Comparison of ENCODE assay signal across 1 cellular context in the genomic region with DNA sequence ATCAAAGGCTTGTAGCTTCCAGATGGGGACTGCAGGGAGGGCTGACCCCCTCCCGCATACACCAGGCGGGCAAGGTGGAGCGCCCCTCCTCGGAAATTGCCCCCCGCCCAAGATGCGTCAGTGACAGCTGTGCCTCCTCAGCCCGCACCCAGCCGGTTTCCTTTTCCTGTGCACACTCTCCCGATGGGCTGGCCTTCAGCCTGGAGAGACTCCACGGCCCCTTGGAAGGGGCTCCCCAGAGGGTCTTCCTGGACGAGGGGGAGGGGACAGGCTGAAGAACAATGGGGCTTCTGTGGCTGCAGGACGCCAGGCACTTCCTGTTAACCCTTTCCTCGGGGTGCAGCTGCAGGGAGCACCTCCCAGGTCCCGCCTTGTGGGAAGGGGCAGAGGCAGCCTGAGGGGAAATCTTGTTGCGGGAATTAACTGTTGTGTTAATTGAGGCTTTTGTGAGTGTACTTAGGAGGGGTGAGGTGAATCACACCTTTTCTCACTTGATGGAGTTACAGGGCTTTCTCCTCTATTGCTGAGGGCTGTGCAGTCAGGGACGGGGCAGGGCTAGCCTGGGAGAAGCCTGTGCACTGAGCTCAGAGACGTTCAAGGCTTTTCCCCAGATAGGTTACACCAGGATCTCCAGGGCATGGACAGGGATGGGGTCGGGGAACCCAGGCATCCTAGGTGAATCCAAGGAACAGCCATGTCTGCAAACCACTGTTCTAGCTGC.
TF ChIP-seq lines count a peak whose summit lies in the region.

No MANE protein-coding gene starts in this region.

TF ChIP-seq in HepG2, 621 proteins besides CTCF, POLR2A, EP300 and RAD21 (continued from another document and continues in another):
- TF ChIP-seq, protein P1, sequence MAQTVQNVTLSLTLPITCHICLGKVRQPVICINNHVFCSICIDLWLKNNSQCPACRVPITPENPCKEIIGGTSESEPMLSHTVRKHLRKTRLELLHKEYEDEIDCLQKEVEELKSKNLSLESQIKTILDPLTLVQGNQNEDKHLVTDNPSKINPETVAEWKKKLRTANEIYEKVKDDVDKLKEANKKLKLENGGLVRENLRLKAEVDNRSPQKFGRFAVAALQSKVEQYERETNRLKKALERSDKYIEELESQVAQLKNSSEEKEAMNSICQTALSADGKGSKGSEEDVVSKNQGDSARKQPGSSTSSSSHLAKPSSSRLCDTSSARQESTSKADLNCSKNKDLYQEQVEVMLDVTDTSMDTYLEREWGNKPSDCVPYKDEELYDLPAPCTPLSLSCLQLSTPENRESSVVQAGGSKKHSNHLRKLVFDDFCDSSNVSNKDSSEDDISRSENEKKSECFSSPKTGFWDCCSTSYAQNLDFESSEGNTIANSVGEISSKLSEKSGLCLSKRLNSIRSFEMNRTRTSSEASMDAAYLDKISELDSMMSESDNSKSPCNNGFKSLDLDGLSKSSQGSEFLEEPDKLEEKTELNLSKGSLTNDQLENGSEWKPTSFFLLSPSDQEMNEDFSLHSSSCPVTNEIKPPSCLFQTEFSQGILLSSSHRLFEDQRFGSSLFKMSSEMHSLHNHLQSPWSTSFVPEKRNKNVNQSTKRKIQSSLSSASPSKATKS (CRISPR knock-in tag; IDR thresholded peaks at IDR 0.05): no peak
- TF ChIP-seq ZNF496 (CRISPR knock-in tag; IDR thresholded peaks at IDR 0.05; ENCODE audit: insufficient replicate concordance) (no peak), MED1 (CRISPR knock-in tag; IDR thresholded peaks at IDR 0.05) (peak; percentile 90), TOPORS (CRISPR knock-in tag; IDR thresholded peaks at IDR 0.05) (no peak), ZNF567 (CRISPR knock-in tag; IDR thresholded peaks at IDR 0.05; ENCODE audit: borderline replicate concordance) (no peak), BHLHE40 (IDR thresholded peaks at IDR 0.05; ENCODE audit: low read length) (no peak), TOE1 (CRISPR knock-in tag; IDR thresholded peaks at IDR 0.05) (no peak), ZNF138 (CRISPR knock-in tag; IDR thresholded peaks at IDR 0.05; ENCODE audit: low read depth) (no peak), ZNF510 (CRISPR knock-in tag; IDR thresholded peaks at IDR 0.05; ENCODE audit: low read depth) (no peak), TBX3 (IDR thresholded peaks at IDR 0.05; ENCODE audit: borderline replicate concordance) (no peak), ZNF484 (CRISPR knock-in tag; IDR thresholded peaks at IDR 0.05; ENCODE audit: borderline replicate concordance, low read depth) (no peak), ZSCAN12 (CRISPR knock-in tag; IDR thresholded peaks at IDR 0.05) (no peak), ZNF598 (CRISPR knock-in tag; IDR thresholded peaks at IDR 0.05; ENCODE audit: borderline replicate concordance) (no peak; the same call in 1 of the 2 replicates), ZNF569 (CRISPR knock-in tag; IDR thresholded peaks at IDR 0.05; ENCODE audit: borderline replicate concordance) (no peak), PRMT3 (CRISPR knock-in tag; IDR thresholded peaks at IDR 0.05; ENCODE audit: borderline replicate concordance, low read depth) (no peak), PHF21A (CRISPR knock-in tag; IDR thresholded peaks at IDR 0.05) (peak; percentile 92), MZF1 (CRISPR knock-in tag; IDR thresholded peaks at IDR 0.05; ENCODE audit: borderline replicate concordance) (no peak), NCOR1 (IDR thresholded peaks at IDR 0.05; ENCODE audit: borderline replicate concordance, low read length) (peak; percentile 60; the same call in 1 of the 2 replicates), ZBTB7B (CRISPR knock-in tag; IDR thresholded peaks at IDR 0.05) (peak; percentile 100), PRPF4 (IDR thresholded peaks at IDR 0.05; ENCODE audit: low read depth, low read length, poor library complexity, severe bottlenecking) (peak; percentile 58), ZNF382 (CRISPR knock-in tag; IDR thresholded peaks at IDR 0.05; ENCODE audit: borderline replicate concordance) (no peak), HMGA1 (CRISPR knock-in tag; conservative IDR thresholded peaks at IDR 0.05) (no peak), PAWR (CRISPR knock-in tag; IDR thresholded peaks at IDR 0.05; ENCODE audit: borderline replicate concordance) (no peak)
- TF ChIP-seq, protein P2, sequence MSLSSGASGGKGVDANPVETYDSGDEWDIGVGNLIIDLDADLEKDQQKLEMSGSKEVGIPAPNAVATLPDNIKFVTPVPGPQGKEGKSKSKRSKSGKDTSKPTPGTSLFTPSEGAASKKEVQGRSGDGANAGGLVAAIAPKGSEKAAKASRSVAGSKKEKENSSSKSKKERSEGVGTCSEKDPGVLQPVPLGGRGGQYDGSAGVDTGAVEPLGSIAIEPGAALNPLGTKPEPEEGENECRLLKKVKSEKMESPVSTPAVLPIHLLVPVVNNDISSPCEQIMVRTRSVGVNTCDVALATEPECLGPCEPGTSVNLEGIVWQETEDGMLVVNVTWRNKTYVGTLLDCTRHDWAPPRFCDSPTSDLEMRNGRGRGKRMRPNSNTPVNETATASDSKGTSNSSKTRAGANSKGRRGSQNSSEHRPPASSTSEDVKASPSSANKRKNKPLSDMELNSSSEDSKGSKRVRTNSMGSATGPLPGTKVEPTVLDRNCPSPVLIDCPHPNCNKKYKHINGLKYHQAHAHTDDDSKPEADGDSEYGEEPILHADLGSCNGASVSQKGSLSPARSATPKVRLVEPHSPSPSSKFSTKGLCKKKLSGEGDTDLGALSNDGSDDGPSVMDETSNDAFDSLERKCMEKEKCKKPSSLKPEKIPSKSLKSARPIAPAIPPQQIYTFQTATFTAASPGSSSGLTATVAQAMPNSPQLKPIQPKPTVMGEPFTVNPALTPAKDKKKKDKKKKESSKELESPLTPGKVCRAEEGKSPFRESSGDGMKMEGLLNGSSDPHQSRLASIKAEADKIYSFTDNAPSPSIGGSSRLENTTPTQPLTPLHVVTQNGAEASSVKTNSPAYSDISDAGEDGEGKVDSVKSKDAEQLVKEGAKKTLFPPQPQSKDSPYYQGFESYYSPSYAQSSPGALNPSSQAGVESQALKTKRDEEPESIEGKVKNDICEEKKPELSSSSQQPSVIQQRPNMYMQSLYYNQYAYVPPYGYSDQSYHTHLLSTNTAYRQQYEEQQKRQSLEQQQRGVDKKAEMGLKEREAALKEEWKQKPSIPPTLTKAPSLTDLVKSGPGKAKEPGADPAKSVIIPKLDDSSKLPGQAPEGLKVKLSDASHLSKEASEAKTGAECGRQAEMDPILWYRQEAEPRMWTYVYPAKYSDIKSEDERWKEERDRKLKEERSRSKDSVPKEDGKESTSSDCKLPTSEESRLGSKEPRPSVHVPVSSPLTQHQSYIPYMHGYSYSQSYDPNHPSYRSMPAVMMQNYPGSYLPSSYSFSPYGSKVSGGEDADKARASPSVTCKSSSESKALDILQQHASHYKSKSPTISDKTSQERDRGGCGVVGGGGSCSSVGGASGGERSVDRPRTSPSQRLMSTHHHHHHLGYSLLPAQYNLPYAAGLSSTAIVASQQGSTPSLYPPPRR (CRISPR knock-in tag; IDR thresholded peaks at IDR 0.05; ENCODE audit: borderline replicate concordance): peak; percentile 25; the same call in 1 of the 2 replicates
- TF ChIP-seq, protein P3, sequence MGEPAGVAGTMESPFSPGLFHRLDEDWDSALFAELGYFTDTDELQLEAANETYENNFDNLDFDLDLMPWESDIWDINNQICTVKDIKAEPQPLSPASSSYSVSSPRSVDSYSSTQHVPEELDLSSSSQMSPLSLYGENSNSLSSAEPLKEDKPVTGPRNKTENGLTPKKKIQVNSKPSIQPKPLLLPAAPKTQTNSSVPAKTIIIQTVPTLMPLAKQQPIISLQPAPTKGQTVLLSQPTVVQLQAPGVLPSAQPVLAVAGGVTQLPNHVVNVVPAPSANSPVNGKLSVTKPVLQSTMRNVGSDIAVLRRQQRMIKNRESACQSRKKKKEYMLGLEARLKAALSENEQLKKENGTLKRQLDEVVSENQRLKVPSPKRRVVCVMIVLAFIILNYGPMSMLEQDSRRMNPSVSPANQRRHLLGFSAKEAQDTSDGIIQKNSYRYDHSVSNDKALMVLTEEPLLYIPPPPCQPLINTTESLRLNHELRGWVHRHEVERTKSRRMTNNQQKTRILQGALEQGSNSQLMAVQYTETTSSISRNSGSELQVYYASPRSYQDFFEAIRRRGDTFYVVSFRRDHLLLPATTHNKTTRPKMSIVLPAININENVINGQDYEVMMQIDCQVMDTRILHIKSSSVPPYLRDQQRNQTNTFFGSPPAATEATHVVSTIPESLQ (CRISPR knock-in tag; conservative IDR thresholded peaks at IDR 0.05): no peak
- TF ChIP-seq, protein P4, sequence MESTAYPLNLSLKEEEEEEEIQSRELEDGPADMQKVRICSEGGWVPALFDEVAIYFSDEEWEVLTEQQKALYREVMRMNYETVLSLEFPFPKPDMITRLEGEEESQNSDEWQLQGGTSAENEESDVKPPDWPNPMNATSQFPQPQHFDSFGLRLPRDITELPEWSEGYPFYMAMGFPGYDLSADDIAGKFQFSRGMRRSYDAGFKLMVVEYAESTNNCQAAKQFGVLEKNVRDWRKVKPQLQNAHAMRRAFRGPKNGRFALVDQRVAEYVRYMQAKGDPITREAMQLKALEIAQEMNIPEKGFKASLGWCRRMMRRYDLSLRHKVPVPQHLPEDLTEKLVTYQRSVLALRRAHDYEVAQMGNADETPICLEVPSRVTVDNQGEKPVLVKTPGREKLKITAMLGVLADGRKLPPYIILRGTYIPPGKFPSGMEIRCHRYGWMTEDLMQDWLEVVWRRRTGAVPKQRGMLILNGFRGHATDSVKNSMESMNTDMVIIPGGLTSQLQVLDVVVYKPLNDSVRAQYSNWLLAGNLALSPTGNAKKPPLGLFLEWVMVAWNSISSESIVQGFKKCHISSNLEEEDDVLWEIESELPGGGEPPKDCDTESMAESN (CRISPR knock-in tag; conservative IDR thresholded peaks at IDR 0.05): peak; percentile 75; the same call in 1 of the 2 replicates
- TF ChIP-seq, protein P5, sequence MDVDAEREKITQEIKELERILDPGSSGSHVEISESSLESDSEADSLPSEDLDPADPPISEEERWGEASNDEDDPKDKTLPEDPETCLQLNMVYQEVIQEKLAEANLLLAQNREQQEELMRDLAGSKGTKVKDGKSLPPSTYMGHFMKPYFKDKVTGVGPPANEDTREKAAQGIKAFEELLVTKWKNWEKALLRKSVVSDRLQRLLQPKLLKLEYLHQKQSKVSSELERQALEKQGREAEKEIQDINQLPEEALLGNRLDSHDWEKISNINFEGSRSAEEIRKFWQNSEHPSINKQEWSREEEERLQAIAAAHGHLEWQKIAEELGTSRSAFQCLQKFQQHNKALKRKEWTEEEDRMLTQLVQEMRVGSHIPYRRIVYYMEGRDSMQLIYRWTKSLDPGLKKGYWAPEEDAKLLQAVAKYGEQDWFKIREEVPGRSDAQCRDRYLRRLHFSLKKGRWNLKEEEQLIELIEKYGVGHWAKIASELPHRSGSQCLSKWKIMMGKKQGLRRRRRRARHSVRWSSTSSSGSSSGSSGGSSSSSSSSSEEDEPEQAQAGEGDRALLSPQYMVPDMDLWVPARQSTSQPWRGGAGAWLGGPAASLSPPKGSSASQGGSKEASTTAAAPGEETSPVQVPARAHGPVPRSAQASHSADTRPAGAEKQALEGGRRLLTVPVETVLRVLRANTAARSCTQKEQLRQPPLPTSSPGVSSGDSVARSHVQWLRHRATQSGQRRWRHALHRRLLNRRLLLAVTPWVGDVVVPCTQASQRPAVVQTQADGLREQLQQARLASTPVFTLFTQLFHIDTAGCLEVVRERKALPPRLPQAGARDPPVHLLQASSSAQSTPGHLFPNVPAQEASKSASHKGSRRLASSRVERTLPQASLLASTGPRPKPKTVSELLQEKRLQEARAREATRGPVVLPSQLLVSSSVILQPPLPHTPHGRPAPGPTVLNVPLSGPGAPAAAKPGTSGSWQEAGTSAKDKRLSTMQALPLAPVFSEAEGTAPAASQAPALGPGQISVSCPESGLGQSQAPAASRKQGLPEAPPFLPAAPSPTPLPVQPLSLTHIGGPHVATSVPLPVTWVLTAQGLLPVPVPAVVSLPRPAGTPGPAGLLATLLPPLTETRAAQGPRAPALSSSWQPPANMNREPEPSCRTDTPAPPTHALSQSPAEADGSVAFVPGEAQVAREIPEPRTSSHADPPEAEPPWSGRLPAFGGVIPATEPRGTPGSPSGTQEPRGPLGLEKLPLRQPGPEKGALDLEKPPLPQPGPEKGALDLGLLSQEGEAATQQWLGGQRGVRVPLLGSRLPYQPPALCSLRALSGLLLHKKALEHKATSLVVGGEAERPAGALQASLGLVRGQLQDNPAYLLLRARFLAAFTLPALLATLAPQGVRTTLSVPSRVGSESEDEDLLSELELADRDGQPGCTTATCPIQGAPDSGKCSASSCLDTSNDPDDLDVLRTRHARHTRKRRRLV (CRISPR knock-in tag; IDR thresholded peaks at IDR 0.05): no peak
- TF ChIP-seq, protein P6, sequence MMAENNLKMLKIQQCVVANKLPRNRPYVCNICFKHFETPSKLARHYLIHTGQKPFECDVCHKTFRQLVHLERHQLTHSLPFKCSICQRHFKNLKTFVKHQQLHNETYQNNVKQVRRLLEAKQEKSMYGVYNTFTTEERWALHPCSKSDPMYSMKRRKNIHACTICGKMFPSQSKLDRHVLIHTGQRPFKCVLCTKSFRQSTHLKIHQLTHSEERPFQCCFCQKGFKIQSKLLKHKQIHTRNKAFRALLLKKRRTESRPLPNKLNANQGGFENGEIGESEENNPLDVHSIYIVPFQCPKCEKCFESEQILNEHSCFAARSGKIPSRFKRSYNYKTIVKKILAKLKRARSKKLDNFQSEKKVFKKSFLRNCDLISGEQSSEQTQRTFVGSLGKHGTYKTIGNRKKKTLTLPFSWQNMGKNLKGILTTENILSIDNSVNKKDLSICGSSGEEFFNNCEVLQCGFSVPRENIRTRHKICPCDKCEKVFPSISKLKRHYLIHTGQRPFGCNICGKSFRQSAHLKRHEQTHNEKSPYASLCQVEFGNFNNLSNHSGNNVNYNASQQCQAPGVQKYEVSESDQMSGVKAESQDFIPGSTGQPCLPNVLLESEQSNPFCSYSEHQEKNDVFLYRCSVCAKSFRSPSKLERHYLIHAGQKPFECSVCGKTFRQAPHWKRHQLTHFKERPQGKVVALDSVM (CRISPR knock-in tag; IDR thresholded peaks at IDR 0.05): peak; percentile 74
- TF ChIP-seq, protein P7, sequence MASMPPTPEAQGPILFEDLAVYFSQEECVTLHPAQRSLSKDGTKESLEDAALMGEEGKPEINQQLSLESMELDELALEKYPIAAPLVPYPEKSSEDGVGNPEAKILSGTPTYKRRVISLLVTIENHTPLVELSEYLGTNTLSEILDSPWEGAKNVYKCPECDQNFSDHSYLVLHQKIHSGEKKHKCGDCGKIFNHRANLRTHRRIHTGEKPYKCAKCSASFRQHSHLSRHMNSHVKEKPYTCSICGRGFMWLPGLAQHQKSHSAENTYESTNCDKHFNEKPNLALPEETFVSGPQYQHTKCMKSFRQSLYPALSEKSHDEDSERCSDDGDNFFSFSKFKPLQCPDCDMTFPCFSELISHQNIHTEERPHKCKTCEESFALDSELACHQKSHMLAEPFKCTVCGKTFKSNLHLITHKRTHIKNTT (CRISPR knock-in tag; IDR thresholded peaks at IDR 0.05): no peak
